Comparison of ENCODE assay signal across 30 cellular contexts in genomic region chr2:149042881-149043280, GRCh38. TPM values are rescaled to one million over a fixed set of nuclear protein-coding genes. Genes with fewer than 3 reads are reported as not detected.
"Had no signal": no experiment of that assay in that cellular context is flagged by ENCODE, and none has a peak within 500 bp of the region (broad histone marks: within the 10 kb centered on the region; RNA-seq: fewer than 3 reads in every experiment).

No MANE protein-coding gene starts in this region.

- H3K4me1 ChIP-seq: prostate gland had no signal

- H3K27ac ChIP-seq: heart right ventricle, left lung, ovary, prostate gland, stomach, thyroid gland, upper lobe of left lung, vagina had no signal

- FAIRE-seq: bronchial epithelial cell, islet of Langerhans had no signal

- H3K4me2 ChIP-seq: smooth muscle cell had no signal

- H3K9me3 ChIP-seq: ovary, prostate gland, thyroid gland, vagina had no signal

- H3K4me1 Mint-ChIP-seq: activated CD4-positive, alpha-beta T cell treated with anti-CD3 and anti-CD28 coated beads for 36 hours; central memory CD8-positive, alpha-beta T cell had no signal

- DNase-seq: activated CD4-positive, alpha-beta T cell treated with anti-CD3 and anti-CD28 coated beads for 36 hours; activated CD4-positive, alpha-beta T cell treated with anti-CD3 and anti-CD28 coated beads, Interleukin-2, amount 50 U/mL, for 4 hours; activated CD4-positive, CD25-positive, alpha-beta regulatory T cell; activated effector memory CD4-positive, alpha-beta T cell treated with anti-CD3 and anti-CD28 coated beads, Interleukin-2, amount 50 U/mL, for 16 hours; activated naive CD4-positive, alpha-beta T cell treated with anti-CD3 and anti-CD28 coated beads, Interleukin-2, amount 10 ng/mL, durations not matched to agents 7 days and 5 days; activated T-cell treated with anti-CD3 and anti-CD28 coated beads for 4 hours; anterior cingulate cortex; endodermal cell; foreskin melanocyte; heart right ventricle; left lung; naive B cell; ovary; retina; stimulated activated CD4-positive, alpha-beta T cell treated with anti-CD3 and anti-CD28 coated beads, Interleukin-1b, Interleukin-23, amount 100 ng/mL, for 48 hours; stimulated activated naive B cell treated with anti-CD40 and anti-IgM and Interleukin-4, amounts not matched to agents 10 μg/mL and 1 μg/mL and 100 μg/mL, for 72 hours; stomach; thyroid gland; upper lobe of left lung had no signal

- H3K4me3 ChIP-seq: heart right ventricle, left lung, lung, ovary, prostate gland, smooth muscle cell, stomach, thyroid gland, upper lobe of left lung, vagina had no signal

- H3K4me3 Mint-ChIP-seq: activated CD4-positive, alpha-beta T cell treated with anti-CD3 and anti-CD28 coated beads for 36 hours; activated naive CD4-positive, alpha-beta T cell treated with anti-CD3 and anti-CD28 coated beads, Interleukin-2, amount 10 ng/mL, durations not matched to agents 7 days and 5 days; central memory CD8-positive, alpha-beta T cell; dendritic cell treated with granulocyte-macrophage colony-stimulating factor and Interleukin-4, amounts not matched to agents 40 ng/mL and 50 ng/mL, for 4 days; endodermal cell; naive B cell; stimulated activated naive B cell treated with anti-CD40 and anti-IgM and Interleukin-4, amounts not matched to agents 10 μg/mL and 1 μg/mL and 100 μg/mL, for 72 hours had no signal

- H3K27ac Mint-ChIP-seq: activated CD4-positive, alpha-beta T cell treated with anti-CD3 and anti-CD28 coated beads for 36 hours; activated naive CD4-positive, alpha-beta T cell treated with anti-CD3 and anti-CD28 coated beads, Interleukin-2, amount 10 ng/mL, durations not matched to agents 7 days and 5 days; dendritic cell treated with granulocyte-macrophage colony-stimulating factor and Interleukin-4, amounts not matched to agents 40 ng/mL and 50 ng/mL, for 4 days; endodermal cell; naive B cell; stimulated activated naive B cell treated with anti-CD40 and anti-IgM and Interleukin-4, amounts not matched to agents 10 μg/mL and 1 μg/mL and 100 μg/mL, for 72 hours had no signal

- H3K36me3 Mint-ChIP-seq: activated naive CD4-positive, alpha-beta T cell treated with anti-CD3 and anti-CD28 coated beads, Interleukin-2, amount 10 ng/mL, durations not matched to agents 7 days and 5 days had no signal

- H3K36me3 ChIP-seq: heart right ventricle, left lung, ovary, prostate gland, stomach, thyroid gland, upper lobe of left lung, vagina had no signal

- H3K27me3 ChIP-seq: ovary, thyroid gland, vagina had no signal

RNA-seq across cellular contexts. Expression of gene LYPD6B, which starts 4.4 kb away (rescaled TPM):
- total RNA-seq: activated CD4-positive, alpha-beta T cell treated with anti-CD3 and anti-CD28 coated beads for 36 hours; mesenteric fat pad; sciatic nerve; T-helper 1 cell treated with Interleukin-12 subunit alpha and Interleukin-12 subunit beta and Interleukin-4 antibody, amounts not matched to agents 30 ng/mL and 1 ng/mL, for 36 hours had no signal
- polyA plus RNA-seq: heart right ventricle had no signal
